In the genomic region with DNA sequence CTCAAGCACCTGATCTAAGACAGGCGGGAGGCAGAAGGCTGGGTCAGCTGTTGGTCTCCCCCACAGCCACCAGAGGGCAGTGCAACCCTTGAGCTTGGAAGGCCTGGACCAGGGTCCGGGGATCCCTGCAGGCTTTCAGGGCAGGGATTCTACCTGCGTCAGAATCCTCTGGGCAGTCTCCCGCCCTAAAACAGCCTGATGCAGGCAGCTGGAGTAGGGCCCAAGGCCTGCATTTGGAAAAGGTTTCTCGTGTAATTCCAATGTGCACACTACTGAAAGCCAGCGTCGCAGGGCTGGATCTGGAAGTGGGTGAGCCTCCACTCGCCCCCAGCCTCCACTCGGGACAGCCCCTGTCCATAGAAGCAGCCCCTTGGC, we compare ENCODE assay signal across 9 cellular contexts. TPM values are rescaled to one million over a fixed set of nuclear protein-coding genes. Genes with fewer than 3 reads are reported as not detected.
DNase-seq lines count a peak whose midpoint lies in the region; ATAC-seq, FAIRE-seq and TF ChIP-seq lines count a peak whose summit lies in the region.
"Had no signal": no experiment of that assay in that cellular context is flagged by ENCODE, and none has a peak within 500 bp of the region (broad histone marks: within the 10 kb centered on the region; RNA-seq: fewer than 3 reads in every experiment).

No MANE protein-coding gene starts in this region.

- CTCF ChIA-PET in endothelial cell of umbilical vein (lab: Charles Lee): interaction anchor here (0.6 to 7.4 kb wide), 38 partner anchors 8 to 668 kb away, joined by 3 to 122 read pairs (median 4); a partner anchor contains a TSS

- TF ChIP-seq CTCF in endothelial cell of umbilical vein (IDR thresholded peaks at IDR 0.05; ENCODE audit: extremely low read depth in 1 of 2, insufficient read depth in 1 of 2, low read depth in 1 of 2, low read length in 2 of 2): peak; percentile 66 to 88

- H3K27ac ChIP-seq in endothelial cell of umbilical vein (ENCODE audit: insufficient read depth, low read depth, low read length): no peak overlapping the region

- no peaks in the 10 kb centered on the region for H3K9me3 ChIP-seq in endothelial cell of umbilical vein (replicated peaks; ENCODE audit: control insufficient read depth, insufficient read depth, low read length)

- no peaks in the 10 kb centered on the region for H3K27me3 ChIP-seq in endothelial cell of umbilical vein (ENCODE audit: control insufficient read depth in 2 of 2, insufficient read depth in 2 of 2, low read length in 2 of 2)

- no peak for TF ChIP-seq POLR2A in endothelial cell of umbilical vein (IDR thresholded peaks at IDR 0.05; ENCODE audit: low read depth, low read length)

- peaks cover 7% of the 10 kb centered on the region for H3K36me3 Mint-ChIP-seq in stimulated activated effector memory CD8-positive, alpha-beta T cell treated with anti-CD3 and anti-CD28 coated beads, Interleukin-12 subunit alpha, Interleukin-12 subunit beta, amount 100 ng/mL, for 72 hours

- no peaks in the 10 kb centered on the region for H4K20me1 ChIP-seq in endothelial cell of umbilical vein (replicated peaks; ENCODE audit: control insufficient read depth, extremely low read depth, insufficient read depth, low read length)

- H3K9ac ChIP-seq in endothelial cell of umbilical vein (replicated peaks; ENCODE audit: extremely low read depth, insufficient read depth, low read length): no peak overlapping the region

- no peaks in the 10 kb centered on the region for H3K9me1 ChIP-seq in endothelial cell of umbilical vein (replicated peaks; ENCODE audit: control insufficient read depth, extremely low read depth, insufficient read depth, low read length)

- intact Hi-C loops in endothelial cell of umbilical vein (cut with micrococcal nuclease): loop anchor here (1.0 to 2.0 kb wide), 4 partner anchors 43 to 334 kb away; no protein-coding TSS in a partner anchor

- H3K4me3 ChIP-seq in endothelial cell of umbilical vein (replicated peaks in 1 of 3; ENCODE audit: insufficient read depth in 1 of 3, low read depth in 1 of 3, low read length in 3 of 3): no peak overlapping the region

- no peak overlapping the region for H2AFZ ChIP-seq in endothelial cell of umbilical vein (ENCODE audit: low read depth, low read length)

- DNase-seq in DMS53 treated with DMSO at 0.1 percent for 48 hours (lab: John Stamatoyannopoulos, UW; ENCODE audit: unreplicated experiment) (peak; percentile 25), NCI-H69 (lab: John Stamatoyannopoulos, UW) (peak; percentile 82), endothelial cell of umbilical vein (ENCODE audit: low read depth, low spot score) (peak; percentile 49), myocyte (ENCODE audit: low read depth) (peak; percentile 78)
- peak; percentile 44 to 59 (median 49) for DNase-seq in activated CD8-positive, alpha-beta memory T cell treated with anti-CD3 and anti-CD28 coated beads for 48 hours (ENCODE audit: low read depth in 2 of 3, low spot score in 2 of 3)
- peak; percentile 61 to 84 for DNase-seq in stimulated activated effector memory CD8-positive, alpha-beta T cell treated with anti-CD3 and anti-CD28 coated beads, Interleukin-12 subunit alpha, Interleukin-12 subunit beta, amount 100 ng/mL, for 72 hours (ENCODE audit: low spot score in 2 of 2)

- dilution Hi-C loops in endothelial cell of umbilical vein (cut with MboI; ENCODE audit: extremely low pct_ligation_motif_present, low sequenced_read_pairs): no loop called here

- no peak overlapping the region for H3K4me3 Mint-ChIP-seq in stimulated activated effector memory CD8-positive, alpha-beta T cell treated with anti-CD3 and anti-CD28 coated beads, Interleukin-12 subunit alpha, Interleukin-12 subunit beta, amount 100 ng/mL, for 72 hours
- H3K4me3 Mint-ChIP-seq: activated naive CD4-positive, alpha-beta T cell treated with anti-CD3 and anti-CD28 coated beads, Interleukin-2, amount 50 U/mL, for 24 hours had no signal

- BruUV-seq in endothelial cell of umbilical vein (replicated peaks; lab: Mats Ljungman, UMichigan): no TSS peak

- ATAC-seq in HG02885 (IDR thresholded peaks at IDR 0.05; ENCODE audit: poor library complexity, unreplicated experiment) (peak; percentile 58), GM21619 (IDR thresholded peaks at IDR 0.05; ENCODE audit: unreplicated experiment) (no peak)
- ATAC-seq in stimulated activated effector memory CD8-positive, alpha-beta T cell treated with anti-CD3 and anti-CD28 coated beads, Interleukin-12 subunit alpha, Interleukin-12 subunit beta, amount 100 ng/mL, for 72 hours: peak; percentile 83

- POLR2A ChIA-PET in endothelial cell of umbilical vein (lab: Charles Lee): interaction anchor here (1.0 kb wide), 1 partner anchor 334 kb away, joined by 3 read pairs; no protein-coding TSS in a partner anchor

- H3K4me1 ChIP-seq in endothelial cell of umbilical vein (ENCODE audit: control insufficient read depth, extremely low read depth, insufficient read depth, low read length): no peaks in the 10 kb centered on the region

- no peaks in the 10 kb centered on the region for H3K9me3 Mint-ChIP-seq in stimulated activated effector memory CD8-positive, alpha-beta T cell treated with anti-CD3 and anti-CD28 coated beads, Interleukin-12 subunit alpha, Interleukin-12 subunit beta, amount 100 ng/mL, for 72 hours
- H3K9me3 Mint-ChIP-seq: activated naive CD4-positive, alpha-beta T cell treated with anti-CD3 and anti-CD28 coated beads, Interleukin-2, amount 50 U/mL, for 24 hours had no signal

- H3K27ac Mint-ChIP-seq in stimulated activated effector memory CD8-positive, alpha-beta T cell treated with anti-CD3 and anti-CD28 coated beads, Interleukin-12 subunit alpha, Interleukin-12 subunit beta, amount 100 ng/mL, for 72 hours: no peak overlapping the region

- no peak overlapping the region for H3K4me2 ChIP-seq in endothelial cell of umbilical vein (ENCODE audit: insufficient read depth, low read length)

- no peaks in the 10 kb centered on the region for H3K79me2 ChIP-seq in endothelial cell of umbilical vein (ENCODE audit: control insufficient read depth, insufficient read depth, low read length)

- peaks cover 11% of the 10 kb centered on the region for H3K4me1 Mint-ChIP-seq in stimulated activated effector memory CD8-positive, alpha-beta T cell treated with anti-CD3 and anti-CD28 coated beads, Interleukin-12 subunit alpha, Interleukin-12 subunit beta, amount 100 ng/mL, for 72 hours

- peak; percentile 71 for FAIRE-seq in endothelial cell of umbilical vein (lab: Jason Lieb, UNC)

- peaks cover 0 to 4% of the 10 kb centered on the region in 2 experiments for H3K36me3 ChIP-seq in endothelial cell of umbilical vein (ENCODE audit: control insufficient read depth in 2 of 2, extremely low read depth in 1 of 2, insufficient read depth in 2 of 2, low read length in 2 of 2)

TF ChIP-seq in endothelial cell of umbilical vein, 7 proteins besides CTCF, POLR2A, EP300 and RAD21:
- TF ChIP-seq JUN (IDR thresholded peaks at IDR 0.05; ENCODE audit: borderline replicate concordance, insufficient read depth, insufficient read length, low read depth): no peak
- no peak for TF ChIP-seq MYC (IDR thresholded peaks at IDR 0.05; ENCODE audit: low read depth, low read length)
- TF ChIP-seq FOS (IDR thresholded peaks at IDR 0.05; ENCODE audit: borderline replicate concordance, insufficient read depth, low read length): no peak
- TF ChIP-seq, protein P1, sequence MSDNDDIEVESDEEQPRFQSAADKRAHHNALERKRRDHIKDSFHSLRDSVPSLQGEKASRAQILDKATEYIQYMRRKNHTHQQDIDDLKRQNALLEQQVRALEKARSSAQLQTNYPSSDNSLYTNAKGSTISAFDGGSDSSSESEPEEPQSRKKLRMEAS (IDR thresholded peaks at IDR 0.05; ENCODE audit: insufficient read depth, insufficient read length): no peak
- no peak for TF ChIP-seq GATA2 (IDR thresholded peaks at IDR 0.05; ENCODE audit: insufficient read depth, insufficient read length, low read depth, low read length)
TF ChIP-seq in endothelial cell of umbilical vein: peak in this region for 0.

RNA-seq across cellular contexts. Expression of a gene that starts 31.8 kb away (rescaled TPM):
- total RNA-seq in endothelial cell of umbilical vein: 39.0 and 48.2 TPM in 2 replicates
- polyA plus RNA-seq in endothelial cell of umbilical vein: 119 and 183 TPM in 2 replicates
- polyA plus RNA-seq in endothelial cell of umbilical vein (2011; cell fraction: cytosol; rRNA removed): 109 and 130 TPM in 2 replicates
- 50.2 and 53.6 TPM in 2 replicates for polyA plus RNA-seq in endothelial cell of umbilical vein (2011; cell fraction: nucleus; rRNA removed)
- polyA plus RNA-seq in endothelial cell of umbilical vein (2012): 48.7 and 50.2 TPM in 2 replicates
- 33.5 and 41.2 TPM in 2 replicates for polyA minus RNA-seq in endothelial cell of umbilical vein
- polyA minus RNA-seq in endothelial cell of umbilical vein (2011; cell fraction: cytosol; rRNA and poly(A)+ RNA removed): 14.5 TPM
- 8.9 and 10.2 TPM in 2 replicates for polyA minus RNA-seq in endothelial cell of umbilical vein (2011; cell fraction: nucleus; rRNA and poly(A)+ RNA removed)
- total RNA-seq in myocyte: 44.6 and 62.7 TPM in 2 replicates
- 33.1 TPM for polyA plus RNA-seq in myocyte (2012)

Comparison
In these comparisons a context has a peak if more than half of its experiments do, and no peak if none do; other contexts are left out.
1. DNase-seq: peak in every context shown above with its lines; median percentile 82 in NCI-H69; 78 in myocyte; 72 in stimulated activated effector memory CD8-positive, alpha-beta T cell treated with anti-CD3 and anti-CD28 coated beads, Interleukin-12 subunit alpha, Interleukin-12 subunit beta, amount 100 ng/mL, for 72 hours; 49 in activated CD8-positive, alpha-beta memory T cell treated with anti-CD3 and anti-CD28 coated beads for 48 hours; 49 in endothelial cell of umbilical vein; 25 in DMS53 treated with DMSO at 0.1 percent for 48 hours.